In the genomic region with DNA sequence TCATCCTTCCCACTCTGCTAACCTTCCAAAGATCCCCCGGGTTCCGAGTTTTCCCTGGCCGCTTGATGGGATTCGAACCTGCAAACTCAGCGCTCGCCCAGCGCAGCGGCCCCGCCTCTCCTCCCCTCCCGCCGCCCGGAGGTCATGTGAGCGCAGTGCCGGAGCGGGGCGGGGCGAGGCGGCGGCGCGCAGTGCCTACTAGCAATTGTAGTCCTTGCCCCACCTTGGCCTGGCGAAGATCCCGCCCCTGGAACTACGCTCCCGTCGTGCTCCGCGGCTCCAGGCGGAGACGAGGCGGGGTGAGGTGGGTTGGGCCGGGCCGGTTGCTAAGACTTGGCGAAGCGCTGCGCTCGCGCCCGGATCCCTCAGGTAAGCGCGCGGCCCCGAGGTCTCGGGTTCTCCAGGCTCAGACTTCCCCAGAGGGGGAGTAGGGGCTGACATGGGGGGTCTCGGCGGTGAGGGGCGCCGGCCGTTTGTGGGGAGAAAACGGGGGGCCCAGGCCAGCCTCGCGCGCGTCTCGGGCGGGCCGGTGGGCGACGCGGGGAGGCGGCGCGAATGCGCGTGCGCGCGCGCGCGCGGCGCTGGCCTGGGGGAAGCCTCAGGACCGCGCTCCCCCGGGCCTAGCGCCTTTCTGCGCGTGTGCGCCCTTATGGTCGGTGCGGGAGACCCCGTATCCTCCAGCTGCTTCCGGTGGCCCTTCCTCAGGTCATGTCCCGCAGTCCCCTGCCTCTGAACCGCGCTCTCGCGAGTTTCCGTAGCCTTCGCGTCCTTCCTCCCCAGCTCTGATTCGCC, we compare ENCODE assay signal across 1 cellular context.
A peak's percentile ranks its signal among the peaks of the same experiment; 100 is the strongest.
TF ChIP-seq lines count a peak whose summit lies in the region.

A gene (plus strand): TSS at position 329 of the 792 bp plus-strand sequence. CDS start 6,649 bp downstream, outside the sequence.
A gene with protein sequence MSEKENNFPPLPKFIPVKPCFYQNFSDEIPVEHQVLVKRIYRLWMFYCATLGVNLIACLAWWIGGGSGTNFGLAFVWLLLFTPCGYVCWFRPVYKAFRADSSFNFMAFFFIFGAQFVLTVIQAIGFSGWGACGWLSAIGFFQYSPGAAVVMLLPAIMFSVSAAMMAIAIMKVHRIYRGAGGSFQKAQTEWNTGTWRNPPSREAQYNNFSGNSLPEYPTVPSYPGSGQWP (plus strand): TSS at position 329 of the 792 bp plus-strand sequence. CDS start 9,621 bp downstream, outside the sequence.

TF ChIP-seq in K562, 482 proteins besides CTCF, POLR2A, EP300 and RAD21 (continued from another document and continues in another):
- TF ChIP-seq, protein P1, sequence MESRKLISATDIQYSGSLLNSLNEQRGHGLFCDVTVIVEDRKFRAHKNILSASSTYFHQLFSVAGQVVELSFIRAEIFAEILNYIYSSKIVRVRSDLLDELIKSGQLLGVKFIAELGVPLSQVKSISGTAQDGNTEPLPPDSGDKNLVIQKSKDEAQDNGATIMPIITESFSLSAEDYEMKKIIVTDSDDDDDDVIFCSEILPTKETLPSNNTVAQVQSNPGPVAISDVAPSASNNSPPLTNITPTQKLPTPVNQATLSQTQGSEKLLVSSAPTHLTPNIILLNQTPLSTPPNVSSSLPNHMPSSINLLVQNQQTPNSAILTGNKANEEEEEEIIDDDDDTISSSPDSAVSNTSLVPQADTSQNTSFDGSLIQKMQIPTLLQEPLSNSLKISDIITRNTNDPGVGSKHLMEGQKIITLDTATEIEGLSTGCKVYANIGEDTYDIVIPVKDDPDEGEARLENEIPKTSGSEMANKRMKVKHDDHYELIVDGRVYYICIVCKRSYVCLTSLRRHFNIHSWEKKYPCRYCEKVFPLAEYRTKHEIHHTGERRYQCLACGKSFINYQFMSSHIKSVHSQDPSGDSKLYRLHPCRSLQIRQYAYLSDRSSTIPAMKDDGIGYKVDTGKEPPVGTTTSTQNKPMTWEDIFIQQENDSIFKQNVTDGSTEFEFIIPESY (CRISPR knock-in tag; IDR thresholded peaks at IDR 0.05): 0 out of 2 replicates have a peak, but pooled peaks have one; percentile 2
- TF ChIP-seq TOE1 (IDR thresholded peaks at IDR 0.05; ENCODE audit: borderline replicate concordance) (peak; percentile 86; the same call in 1 of the 2 replicates), TOE1 (CRISPR knock-in tag; IDR thresholded peaks at IDR 0.05; ENCODE audit: borderline replicate concordance, low read depth) (no peak), TRIM24 (IDR thresholded peaks at IDR 0.05) (no peak), ESRRA (IDR thresholded peaks at IDR 0.05; ENCODE audit: borderline replicate concordance, low read depth) (peak; percentile 53; the same call in 1 of the 2 replicates), ZNF79 (CRISPR knock-in tag; IDR thresholded peaks at IDR 0.05; ENCODE audit: low read depth) (no peak), E2F3 (CRISPR knock-in tag; IDR thresholded peaks at IDR 0.05) (peak; percentile 75; the same call in 1 of the 2 replicates), ZBTB8A (IDR thresholded peaks at IDR 0.05; ENCODE audit: partially characterized antibody) (no peak), ZNF274 (IDR thresholded peaks at IDR 0.05; ENCODE audit: borderline replicate concordance, low read depth, low read length) (no peak), SMAD2 (IDR thresholded peaks at IDR 0.05; ENCODE audit: low read depth, low read length) (no peak), TCFL5 (CRISPR knock-in tag; conservative IDR thresholded peaks at IDR 0.05) (no peak), U2AF1 (optimal IDR thresholded peaks at IDR 0.05; ENCODE audit: low read depth, low read length) (no peak), NCOA6 (IDR thresholded peaks at IDR 0.05) (no peak), POU5F1 (IDR thresholded peaks at IDR 0.05; ENCODE audit: borderline replicate concordance, low read depth, low read length, partially characterized antibody) (no peak), ZNF445 (CRISPR knock-in tag; IDR thresholded peaks at IDR 0.05; ENCODE audit: low read depth) (no peak), ZNF354B (CRISPR knock-in tag; IDR thresholded peaks at IDR 0.05) (no peak), BMI1 (IDR thresholded peaks at IDR 0.05; ENCODE audit: low read length) (no peak), KHSRP (IDR thresholded peaks at IDR 0.05) (no peak), TBL1XR1 (IDR thresholded peaks at IDR 0.05; ENCODE audit: low read length in 2 of 2) (no peak; a peak in 1 of 4 replicates), SETDB1 (IDR thresholded peaks at IDR 0.05; ENCODE audit: low read length) (no peak), PHF8 (IDR thresholded peaks at IDR 0.05; ENCODE audit: borderline replicate concordance, low read length) (peak; percentile 75; the same call in 1 of the 2 replicates), ETS2 (tag; IDR thresholded peaks at IDR 0.05; ENCODE audit: borderline replicate concordance, poor library complexity, severe bottlenecking) (no peak), HNRNPUL1 (IDR thresholded peaks at IDR 0.05; ENCODE audit: low read length) (no peak), NCOR1 (IDR thresholded peaks at IDR 0.05) (no peak), ZNF134 (CRISPR knock-in tag; conservative IDR thresholded peaks at IDR 0.05) (0 out of 2 replicates have a peak, but pooled peaks have one; percentile 45), TGIF2 (CRISPR knock-in tag; IDR thresholded peaks at IDR 0.05) (no peak)
- TF ChIP-seq, protein P2, sequence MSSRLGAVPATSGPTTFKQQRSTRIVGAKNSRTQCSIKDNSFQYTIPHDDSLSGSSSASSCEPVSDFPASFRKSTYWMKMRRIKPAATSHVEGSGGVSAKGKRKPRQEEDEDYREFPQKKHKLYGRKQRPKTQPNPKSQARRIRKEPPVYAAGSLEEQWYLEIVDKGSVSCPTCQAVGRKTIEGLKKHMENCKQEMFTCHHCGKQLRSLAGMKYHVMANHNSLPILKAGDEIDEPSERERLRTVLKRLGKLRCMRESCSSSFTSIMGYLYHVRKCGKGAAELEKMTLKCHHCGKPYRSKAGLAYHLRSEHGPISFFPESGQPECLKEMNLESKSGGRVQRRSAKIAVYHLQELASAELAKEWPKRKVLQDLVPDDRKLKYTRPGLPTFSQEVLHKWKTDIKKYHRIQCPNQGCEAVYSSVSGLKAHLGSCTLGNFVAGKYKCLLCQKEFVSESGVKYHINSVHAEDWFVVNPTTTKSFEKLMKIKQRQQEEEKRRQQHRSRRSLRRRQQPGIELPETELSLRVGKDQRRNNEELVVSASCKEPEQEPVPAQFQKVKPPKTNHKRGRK (tag; IDR thresholded peaks at IDR 0.05): no peak
- TF ChIP-seq, protein P3, sequence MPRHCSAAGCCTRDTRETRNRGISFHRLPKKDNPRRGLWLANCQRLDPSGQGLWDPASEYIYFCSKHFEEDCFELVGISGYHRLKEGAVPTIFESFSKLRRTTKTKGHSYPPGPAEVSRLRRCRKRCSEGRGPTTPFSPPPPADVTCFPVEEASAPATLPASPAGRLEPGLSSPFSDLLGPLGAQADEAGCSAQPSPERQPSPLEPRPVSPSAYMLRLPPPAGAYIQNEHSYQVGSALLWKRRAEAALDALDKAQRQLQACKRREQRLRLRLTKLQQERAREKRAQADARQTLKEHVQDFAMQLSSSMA (CRISPR knock-in tag; IDR thresholded peaks at IDR 0.05): no peak
- TF ChIP-seq, protein P4, sequence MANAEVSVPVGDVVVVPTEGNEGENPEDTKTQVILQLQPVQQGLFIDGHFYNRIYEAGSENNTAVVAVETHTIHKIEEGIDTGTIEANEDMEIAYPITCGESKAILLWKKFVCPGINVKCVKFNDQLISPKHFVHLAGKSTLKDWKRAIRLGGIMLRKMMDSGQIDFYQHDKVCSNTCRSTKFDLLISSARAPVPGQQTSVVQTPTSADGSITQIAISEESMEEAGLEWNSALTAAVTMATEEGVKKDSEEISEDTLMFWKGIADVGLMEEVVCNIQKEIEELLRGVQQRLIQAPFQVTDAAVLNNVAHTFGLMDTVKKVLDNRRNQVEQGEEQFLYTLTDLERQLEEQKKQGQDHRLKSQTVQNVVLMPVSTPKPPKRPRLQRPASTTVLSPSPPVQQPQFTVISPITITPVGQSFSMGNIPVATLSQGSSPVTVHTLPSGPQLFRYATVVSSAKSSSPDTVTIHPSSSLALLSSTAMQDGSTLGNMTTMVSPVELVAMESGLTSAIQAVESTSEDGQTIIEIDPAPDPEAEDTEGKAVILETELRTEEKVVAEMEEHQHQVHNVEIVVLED (CRISPR knock-in tag; IDR thresholded peaks at IDR 0.05): peak; percentile 60; the same call in 1 of the 2 replicates
- TF ChIP-seq, protein P5, sequence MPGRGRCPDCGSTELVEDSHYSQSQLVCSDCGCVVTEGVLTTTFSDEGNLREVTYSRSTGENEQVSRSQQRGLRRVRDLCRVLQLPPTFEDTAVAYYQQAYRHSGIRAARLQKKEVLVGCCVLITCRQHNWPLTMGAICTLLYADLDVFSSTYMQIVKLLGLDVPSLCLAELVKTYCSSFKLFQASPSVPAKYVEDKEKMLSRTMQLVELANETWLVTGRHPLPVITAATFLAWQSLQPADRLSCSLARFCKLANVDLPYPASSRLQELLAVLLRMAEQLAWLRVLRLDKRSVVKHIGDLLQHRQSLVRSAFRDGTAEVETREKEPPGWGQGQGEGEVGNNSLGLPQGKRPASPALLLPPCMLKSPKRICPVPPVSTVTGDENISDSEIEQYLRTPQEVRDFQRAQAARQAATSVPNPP (IDR thresholded peaks at IDR 0.05; ENCODE audit: borderline replicate concordance, insufficient read depth, insufficient read length): no peak
- TF ChIP-seq, protein P6, sequence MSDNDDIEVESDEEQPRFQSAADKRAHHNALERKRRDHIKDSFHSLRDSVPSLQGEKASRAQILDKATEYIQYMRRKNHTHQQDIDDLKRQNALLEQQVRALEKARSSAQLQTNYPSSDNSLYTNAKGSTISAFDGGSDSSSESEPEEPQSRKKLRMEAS (CRISPR knock-in tag; IDR thresholded peaks at IDR 0.05): peak; percentile 79
- TF ChIP-seq, protein P7, sequence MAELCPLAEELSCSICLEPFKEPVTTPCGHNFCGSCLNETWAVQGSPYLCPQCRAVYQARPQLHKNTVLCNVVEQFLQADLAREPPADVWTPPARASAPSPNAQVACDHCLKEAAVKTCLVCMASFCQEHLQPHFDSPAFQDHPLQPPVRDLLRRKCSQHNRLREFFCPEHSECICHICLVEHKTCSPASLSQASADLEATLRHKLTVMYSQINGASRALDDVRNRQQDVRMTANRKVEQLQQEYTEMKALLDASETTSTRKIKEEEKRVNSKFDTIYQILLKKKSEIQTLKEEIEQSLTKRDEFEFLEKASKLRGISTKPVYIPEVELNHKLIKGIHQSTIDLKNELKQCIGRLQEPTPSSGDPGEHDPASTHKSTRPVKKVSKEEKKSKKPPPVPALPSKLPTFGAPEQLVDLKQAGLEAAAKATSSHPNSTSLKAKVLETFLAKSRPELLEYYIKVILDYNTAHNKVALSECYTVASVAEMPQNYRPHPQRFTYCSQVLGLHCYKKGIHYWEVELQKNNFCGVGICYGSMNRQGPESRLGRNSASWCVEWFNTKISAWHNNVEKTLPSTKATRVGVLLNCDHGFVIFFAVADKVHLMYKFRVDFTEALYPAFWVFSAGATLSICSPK (IDR thresholded peaks at IDR 0.05; ENCODE audit: borderline replicate concordance): no peak
- TF ChIP-seq, protein P8, sequence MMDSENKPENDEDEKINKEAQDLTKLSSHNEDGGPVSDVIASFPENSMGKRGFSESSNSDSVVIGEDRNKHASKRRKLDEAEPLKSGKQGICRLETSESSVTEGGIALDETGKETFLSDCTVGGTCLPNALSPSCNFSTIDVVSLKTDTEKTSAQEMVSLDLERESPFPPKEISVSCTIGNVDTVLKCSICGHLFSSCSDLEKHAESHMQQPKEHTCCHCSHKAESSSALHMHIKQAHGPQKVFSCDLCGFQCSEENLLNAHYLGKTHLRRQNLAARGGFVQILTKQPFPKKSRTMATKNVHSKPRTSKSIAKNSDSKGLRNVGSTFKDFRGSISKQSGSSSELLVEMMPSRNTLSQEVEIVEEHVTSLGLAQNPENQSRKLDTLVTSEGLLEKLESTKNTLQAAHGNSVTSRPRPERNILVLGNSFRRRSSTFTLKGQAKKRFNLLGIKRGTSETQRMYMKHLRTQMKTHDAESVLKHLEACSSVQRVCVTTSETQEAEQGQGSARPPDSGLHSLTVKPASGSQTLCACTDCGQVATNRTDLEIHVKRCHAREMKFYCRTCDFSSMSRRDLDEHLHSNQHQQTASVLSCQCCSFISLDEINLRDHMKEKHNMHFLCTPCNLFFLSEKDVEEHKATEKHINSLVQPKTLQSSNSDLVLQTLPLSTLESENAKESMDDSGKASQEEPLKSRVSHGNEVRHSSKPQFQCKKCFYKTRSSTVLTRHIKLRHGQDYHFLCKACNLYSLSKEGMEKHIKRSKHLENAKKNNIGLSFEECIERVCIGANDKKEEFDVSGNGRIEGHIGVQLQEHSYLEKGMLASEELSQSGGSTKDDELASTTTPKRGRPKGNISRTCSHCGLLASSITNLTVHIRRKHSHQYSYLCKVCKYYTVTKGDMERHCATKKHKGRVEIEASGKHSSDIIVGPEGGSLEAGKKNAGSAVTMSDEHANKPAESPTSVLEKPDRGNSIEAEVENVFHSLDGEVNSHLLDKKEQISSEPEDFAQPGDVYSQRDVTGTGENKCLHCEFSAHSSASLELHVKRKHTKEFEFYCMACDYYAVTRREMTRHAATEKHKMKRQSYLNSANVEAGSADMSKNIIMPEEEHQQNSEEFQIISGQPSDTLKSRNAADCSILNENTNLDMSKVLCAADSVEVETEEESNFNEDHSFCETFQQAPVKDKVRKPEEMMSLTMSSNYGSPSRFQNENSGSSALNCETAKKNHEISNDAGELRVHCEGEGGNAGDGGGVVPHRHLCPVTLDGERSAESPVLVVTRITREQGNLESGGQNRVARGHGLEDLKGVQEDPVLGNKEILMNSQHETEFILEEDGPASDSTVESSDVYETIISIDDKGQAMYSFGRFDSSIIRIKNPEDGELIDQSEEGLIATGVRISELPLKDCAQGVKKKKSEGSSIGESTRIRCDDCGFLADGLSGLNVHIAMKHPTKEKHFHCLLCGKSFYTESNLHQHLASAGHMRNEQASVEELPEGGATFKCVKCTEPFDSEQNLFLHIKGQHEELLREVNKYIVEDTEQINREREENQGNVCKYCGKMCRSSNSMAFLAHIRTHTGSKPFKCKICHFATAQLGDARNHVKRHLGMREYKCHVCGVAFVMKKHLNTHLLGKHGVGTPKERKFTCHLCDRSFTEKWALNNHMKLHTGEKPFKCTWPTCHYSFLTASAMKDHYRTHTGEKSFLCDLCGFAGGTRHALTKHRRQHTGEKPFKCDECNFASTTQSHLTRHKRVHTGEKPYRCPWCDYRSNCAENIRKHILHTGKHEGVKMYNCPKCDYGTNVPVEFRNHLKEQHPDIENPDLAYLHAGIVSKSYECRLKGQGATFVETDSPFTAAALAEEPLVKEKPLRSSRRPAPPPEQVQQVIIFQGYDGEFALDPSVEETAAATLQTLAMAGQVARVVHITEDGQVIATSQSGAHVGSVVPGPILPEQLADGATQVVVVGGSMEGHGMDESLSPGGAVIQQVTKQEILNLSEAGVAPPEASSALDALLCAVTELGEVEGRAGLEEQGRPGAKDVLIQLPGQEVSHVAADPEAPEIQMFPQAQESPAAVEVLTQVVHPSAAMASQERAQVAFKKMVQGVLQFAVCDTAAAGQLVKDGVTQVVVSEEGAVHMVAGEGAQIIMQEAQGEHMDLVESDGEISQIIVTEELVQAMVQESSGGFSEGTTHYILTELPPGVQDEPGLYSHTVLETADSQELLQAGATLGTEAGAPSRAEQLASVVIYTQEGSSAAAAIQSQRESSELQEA (IDR thresholded peaks at IDR 0.05; ENCODE audit: low read depth): peak; percentile 74; the same call in 1 of the 2 replicates
